Comparison of ENCODE assay signal across 22 cellular contexts in the genomic region with DNA sequence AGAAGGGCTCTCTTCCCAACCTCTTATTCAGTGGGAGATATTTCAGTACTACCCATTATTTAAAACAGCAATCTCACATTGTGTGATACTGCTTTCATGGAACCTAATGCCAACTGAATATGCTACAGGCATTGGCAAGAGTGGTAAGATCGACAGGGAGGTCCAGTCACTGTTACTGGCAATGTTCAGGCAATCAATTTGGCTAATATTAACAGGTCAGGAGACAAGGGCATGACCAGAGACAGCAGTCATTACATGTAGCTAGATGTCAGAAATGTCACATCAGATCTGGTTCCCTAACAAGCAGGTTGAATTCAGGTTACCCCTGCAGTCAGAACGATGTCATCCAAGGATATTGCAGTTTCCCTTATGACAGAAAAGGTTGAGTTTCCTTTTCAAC.
"Had no signal": no experiment of that assay in that cellular context is flagged by ENCODE, and none has a peak within 500 bp of the region (broad histone marks: within the 10 kb centered on the region; RNA-seq: fewer than 3 reads in every experiment).

No MANE protein-coding gene starts in this region.

- H3K4me3 Mint-ChIP-seq: IgD-negative memory B cell had no signal

- FAIRE-seq: K562, RCC 7860 had no signal

- H3K4me1 Mint-ChIP-seq: IgD-negative memory B cell had no signal

- ATAC-seq: K562 had no signal

- DNase-seq: Kasumi-1, MM.1S, NCI-H1092 treated with DMSO at 0.1 percent for 48 hours, NCI-H1436, NCI-H187, NCI-H2029, NCI-H2081 treated with DMSO at 0.1 percent for 48 hours, NCI-H2171, NCI-H226, NCI-H446, NCI-H510A, NCI-H524 treated with DMSO at 0.1 percent for 48 hours, NCI-H69, NCI-H774, Right ventricle myocardium superior, RPMI8226, SIG-M5 had no signal

- H3K27me3 Mint-ChIP-seq: IgD-negative memory B cell had no signal

- H3K27ac Mint-ChIP-seq: IgD-negative memory B cell had no signal

- H3K4me3 ChIP-seq: K562, SJSA1, SK-N-MC had no signal
